ENCODE assay signal across 8 cellular contexts in the genomic region with DNA sequence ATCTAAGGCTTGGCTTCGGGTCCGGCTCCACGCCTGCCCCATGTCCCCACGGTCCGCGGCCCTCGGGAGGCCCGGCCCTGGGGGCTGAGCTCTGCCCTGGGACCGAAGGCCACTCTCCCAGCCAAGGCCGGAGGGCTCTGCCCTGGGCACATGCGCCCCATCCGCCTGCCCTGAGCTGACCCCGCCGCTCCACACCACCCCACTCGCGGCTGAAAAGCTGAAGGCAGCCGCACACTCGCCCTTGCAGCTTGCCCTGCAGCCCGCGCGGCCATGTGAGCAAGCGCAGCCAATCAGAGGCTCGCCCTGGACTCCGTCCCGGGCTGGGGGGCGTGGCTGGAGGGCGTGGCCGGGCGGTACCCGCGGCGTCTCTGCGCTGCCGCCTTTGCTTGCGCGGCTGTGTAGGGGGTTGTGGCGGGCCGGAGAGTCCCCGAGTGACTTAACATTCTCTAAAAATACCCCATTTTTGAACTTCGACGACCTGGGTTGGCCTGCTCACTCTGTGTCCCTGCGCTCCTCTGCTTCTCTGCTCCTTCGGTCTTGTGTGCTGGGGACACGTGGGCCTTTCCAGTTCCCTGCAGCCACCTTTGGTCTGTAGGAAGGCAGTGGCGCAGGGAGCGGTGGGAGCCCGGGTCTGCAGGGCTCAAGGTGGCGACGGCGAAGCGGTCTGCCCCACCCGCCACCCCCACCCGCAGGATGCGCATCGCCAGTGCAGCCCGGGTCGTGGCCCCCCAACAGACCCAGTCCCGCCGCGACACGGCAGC. TPM values are rescaled to one million over a fixed set of nuclear protein-coding genes. Genes with fewer than 3 reads are reported as not detected.
DNase-seq lines count a peak whose midpoint lies in the region; ATAC-seq and TF ChIP-seq lines count a peak whose summit lies in the region.

No MANE protein-coding gene starts in this region.

- intact Hi-C loops in activated CD4-positive, alpha-beta T cell treated with anti-CD3 and anti-CD28 coated beads, Interleukin-2, amount 10 ng/mL, durations not matched to agents 24 days and 14 days (cut with micrococcal nuclease): loop anchor here (1.0 to 2.0 kb wide), 2 partner anchors 13 to 23 kb away; a partner anchor contains a TSS
- intact Hi-C loops in right lobe of liver (cut with DNase I): loop anchor here (10.0 kb wide), 2 partner anchors 161 to 169 kb away; no protein-coding TSS in a partner anchor

- peak overlapping the region; percentile 72 for H3K4me3 ChIP-seq in coronary artery
- H3K4me3 ChIP-seq in right lobe of liver: peak overlapping the region; percentile 61 to 68 (median 65)

- TF ChIP-seq CTCF in coronary artery (IDR thresholded peaks at IDR 0.05) (no peak), right lobe of liver (IDR thresholded peaks at IDR 0.05) (peak in 1 of 4 donors; percentile 5)

- DNase-seq in AG20443 (ENCODE audit: low spot score) (peak; percentile 98), NCI-H460 (ENCODE audit: extremely low read depth, low read depth) (peak; percentile 78), coronary artery (ENCODE audit: low spot score) (peak; percentile 94), right lobe of liver (peak; percentile 96 to 97 (median 96))
- peak; percentile 99 for DNase-seq in activated CD4-positive, alpha-beta T cell treated with anti-CD3 and anti-CD28 coated beads, Interleukin-2, amount 10 ng/mL, durations not matched to agents 24 days and 14 days
- peak; percentile 92 to 99 for DNase-seq in stimulated activated CD4-positive, alpha-beta T cell treated with anti-CD3 and anti-CD28 coated beads, Interleukin-4, amount 100 ng/mL, for 4 hours

- H3K36me3 ChIP-seq in right lobe of liver: no peaks in the 10 kb centered on the region

- peaks cover 0 to 6% (median 2%) of the 10 kb centered on the region in 4 donors for H3K4me1 ChIP-seq in right lobe of liver

- peak; percentile 33 for TF ChIP-seq POLR2A in right lobe of liver (IDR thresholded peaks at IDR 0.05)

- H3K27ac ChIP-seq in coronary artery (peak overlapping the region; percentile 4 to 70), right lobe of liver (peak overlapping the region in 2 of 3 donors; percentile 6 to 30)

- H3K27me3 Mint-ChIP-seq in activated CD4-positive, alpha-beta T cell treated with anti-CD3 and anti-CD28 coated beads, Interleukin-2, amount 10 ng/mL, durations not matched to agents 24 days and 14 days: no peaks in the 10 kb centered on the region

- WGBS in right lobe of liver (ENCODE audit: insufficient coverage, low coverage, low lambda C conversion rate, missing lambda C conversion rate): 2% methylated on average over 16 of the region's 61 CpGs

- no peaks in the 10 kb centered on the region for H3K27me3 ChIP-seq in right lobe of liver

- H3K27ac Mint-ChIP-seq in activated CD4-positive, alpha-beta T cell treated with anti-CD3 and anti-CD28 coated beads, Interleukin-2, amount 10 ng/mL, durations not matched to agents 24 days and 14 days: peak overlapping the region; percentile 85

- H3K4me3 Mint-ChIP-seq in activated CD4-positive, alpha-beta T cell treated with anti-CD3 and anti-CD28 coated beads, Interleukin-2, amount 10 ng/mL, durations not matched to agents 24 days and 14 days: peak overlapping the region; percentile 74

- no peaks in the 10 kb centered on the region for H3K36me3 Mint-ChIP-seq in activated CD4-positive, alpha-beta T cell treated with anti-CD3 and anti-CD28 coated beads, Interleukin-2, amount 10 ng/mL, durations not matched to agents 24 days and 14 days (ENCODE audit: low read depth)

- H3K9me3 Mint-ChIP-seq in activated CD4-positive, alpha-beta T cell treated with anti-CD3 and anti-CD28 coated beads, Interleukin-2, amount 10 ng/mL, durations not matched to agents 24 days and 14 days: no peaks in the 10 kb centered on the region

- peaks cover 33% of the 10 kb centered on the region for H3K4me1 Mint-ChIP-seq in activated CD4-positive, alpha-beta T cell treated with anti-CD3 and anti-CD28 coated beads, Interleukin-2, amount 10 ng/mL, durations not matched to agents 24 days and 14 days

- ATAC-seq in GM18909 (IDR thresholded peaks at IDR 0.05; ENCODE audit: poor library complexity, unreplicated experiment) (peak; percentile 95), HG03135 (IDR thresholded peaks at IDR 0.05; ENCODE audit: unreplicated experiment) (peak; percentile 93), right lobe of liver (peak; percentile 93 to 96 (median 95))

- no peaks in the 10 kb centered on the region for H3K9me3 ChIP-seq in right lobe of liver

RNA-seq across cellular contexts. Expression of a gene that starts 8.8 kb away (rescaled TPM):
- 18.6 and 23.9 TPM in 2 replicates for total RNA-seq in NCI-H460 (2014; rRNA removed; shearing (Covaris generic))
- polyA plus RNA-seq in NCI-H460 (2014; cell fraction: nucleus; rRNA removed): 45.0 and 68.6 TPM in 2 replicates
- 159 and 166 TPM in 2 replicates for total RNA-seq in activated CD4-positive, alpha-beta T cell treated with anti-CD3 and anti-CD28 coated beads, Interleukin-2, amount 10 ng/mL, durations not matched to agents 24 days and 14 days
- total RNA-seq in right lobe of liver: 10 to 100 TPM; 22.6 to 80.7 (median 60.7) TPM

RNA-seq across cellular contexts. Expression of a gene that starts 22.5 kb away (rescaled TPM):
- total RNA-seq in NCI-H460 (2014; rRNA removed; shearing (Covaris generic)): 2.2 TPM in 2 replicates
- polyA plus RNA-seq in NCI-H460 (2014; cell fraction: nucleus; rRNA removed): 0.11 and 0.65 TPM in 2 replicates
- total RNA-seq in activated CD4-positive, alpha-beta T cell treated with anti-CD3 and anti-CD28 coated beads, Interleukin-2, amount 10 ng/mL, durations not matched to agents 24 days and 14 days: 1.1 TPM in 2 replicates
- total RNA-seq in right lobe of liver: 1 to 10 TPM; 3.3 to 5.5 (median 4.7) TPM

Comparison
In these comparisons a context has a peak if more than half of its experiments do, and no peak if none do; other contexts are left out.
1. Peak in every context shown above with its lines: DNase-seq, ATAC-seq, H3K4me3 ChIP-seq and H3K27ac ChIP-seq.